Comparison of ENCODE assay signal across 12 cellular contexts in the genomic region with DNA sequence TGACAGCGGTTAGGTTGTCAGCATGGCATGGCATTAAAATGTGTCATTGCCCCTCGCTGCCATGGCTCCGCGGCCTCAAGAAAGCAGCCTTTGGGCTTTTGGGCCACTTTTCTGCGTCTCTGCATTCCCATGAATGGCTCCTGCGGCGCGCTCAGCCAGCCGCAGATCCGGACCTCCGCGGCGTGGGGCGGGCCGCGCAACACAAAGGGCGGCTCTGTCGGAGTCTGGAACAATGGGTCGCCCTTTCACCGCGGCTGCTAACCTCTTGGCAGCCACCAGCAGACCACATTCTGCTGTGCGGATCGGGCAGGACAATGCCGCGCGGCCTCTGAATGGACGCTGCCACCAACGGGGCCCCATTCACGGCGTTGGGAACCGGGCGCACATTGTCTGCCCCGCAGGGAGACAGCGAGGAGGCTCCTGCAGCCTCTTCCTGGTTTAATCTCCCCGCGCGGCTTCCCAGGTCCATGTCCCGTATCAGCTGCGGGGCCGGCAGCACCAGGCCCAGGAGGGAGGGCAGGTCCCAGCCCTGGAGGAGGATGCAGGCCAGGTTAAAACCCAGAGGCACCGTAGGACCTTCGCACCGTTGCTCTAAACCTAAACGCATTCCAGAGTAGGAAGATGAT.
DNase-seq lines count a peak whose midpoint lies in the region; ATAC-seq and TF ChIP-seq lines count a peak whose summit lies in the region.
"Had no signal": no experiment of that assay in that cellular context is flagged by ENCODE, and none has a peak within 500 bp of the region (broad histone marks: within the 10 kb centered on the region; RNA-seq: fewer than 3 reads in every experiment).

No MANE protein-coding gene starts in this region.

- H3K9me3 Mint-ChIP-seq in T-helper 2 cell treated with Interferon-gamma antibody and Interleukin-4, amounts not matched to agents 5 μg/mL and 100 μg/mL, for 36 hours = no peaks in the 10 kb centered on the region

- WGBS in spleen, 5 donors = 89 to 93% (median 90%) methylated on average over 27 to 44 of the region's 44 CpGs

- no peaks in the 10 kb centered on the region for H3K4me1 Mint-ChIP-seq in T-helper 2 cell treated with Interferon-gamma antibody and Interleukin-4, amounts not matched to agents 5 μg/mL and 100 μg/mL, for 36 hours (ENCODE audit: low read depth)

- peaks cover 9% of the 10 kb centered on the region for H3K36me3 Mint-ChIP-seq in T-helper 2 cell treated with Interferon-gamma antibody and Interleukin-4, amounts not matched to agents 5 μg/mL and 100 μg/mL, for 36 hours (ENCODE audit: low read depth)

- no peak for ATAC-seq in lower lobe of right lung

- H3K4me3 ChIP-seq in lower lobe of right lung = no peak overlapping the region
- no peak overlapping the region for H3K4me3 ChIP-seq in spleen
- H3K4me3 ChIP-seq: prostate gland had no signal

- H3K27me3 ChIP-seq in lower lobe of right lung (ENCODE audit: low read depth) (no peaks in the 10 kb centered on the region), spleen (replicated peaks in 1 of 7) (no peaks in the 10 kb centered on the region)

- peaks cover 38% of the 10 kb centered on the region for H3K36me3 ChIP-seq in lower lobe of right lung
- H3K36me3 ChIP-seq in spleen = peaks cover 0 to 80% (median 36%) of the 10 kb centered on the region in 6 donors
- H3K36me3 ChIP-seq: prostate gland had no signal

- H3K4me1 ChIP-seq in lower lobe of right lung (no peaks in the 10 kb centered on the region), spleen (peaks cover 0 to 3% (median 0%) of the 10 kb centered on the region in 6 donors)
- H3K4me1 ChIP-seq: prostate gland had no signal

- H3K27ac ChIP-seq in lower lobe of right lung (no peak overlapping the region), spleen (no peak overlapping the region)
- H3K27ac ChIP-seq: prostate gland had no signal

- DNase-seq in amygdala (lab: John Stamatoyannopoulos, UW) (peak; percentile 53 to 96 (median 83)), foreskin melanocyte (peak; percentile 6), lower lobe of right lung (peak; percentile 41), spleen (peak; percentile 63), NCI-H510A treated with DMSO at 0.1 percent for 48 hours (lab: John Stamatoyannopoulos, UW) (no peak)
- no peak for DNase-seq in stimulated activated CD4-positive, alpha-beta T cell treated with anti-CD3 and anti-CD28 coated beads, Interleukin-15, amount 100 ng/mL, for 24 hours
- no peak for DNase-seq in stimulated activated CD4-positive, alpha-beta T cell treated with anti-CD3 and anti-CD28 coated beads, Interleukin-1b, Interleukin-23, amount 100 ng/mL, for 48 hours
- DNase-seq in T-helper 2 cell treated with Interferon-gamma antibody and Interleukin-4, amounts not matched to agents 5 μg/mL and 100 μg/mL, for 36 hours (ENCODE audit: low spot score) = no peak
- DNase-seq: activated CD4-positive, alpha-beta T cell treated with anti-CD3 and anti-CD28 coated beads, Interleukin-2, amount 50 U/mL, for 4 hours; activated gamma-delta T cell; T-helper 2 cell had no signal

- TF ChIP-seq POLR2A in spleen (IDR thresholded peaks at IDR 0.05) = no peak

- H3K27ac Mint-ChIP-seq in T-helper 2 cell treated with Interferon-gamma antibody and Interleukin-4, amounts not matched to agents 5 μg/mL and 100 μg/mL, for 36 hours = no peak overlapping the region

- no peaks in the 10 kb centered on the region for H3K27me3 Mint-ChIP-seq in T-helper 2 cell treated with Interferon-gamma antibody and Interleukin-4, amounts not matched to agents 5 μg/mL and 100 μg/mL, for 36 hours (ENCODE audit: low read depth)

- H3K9me3 ChIP-seq in lower lobe of right lung (no peaks in the 10 kb centered on the region), spleen (peaks cover 0 to 5% (median 0%) of the 10 kb centered on the region in 8 donors)
- H3K9me3 ChIP-seq: prostate gland had no signal

- intact Hi-C loops in lower lobe of right lung (cut with DNase I) = no loop called here
- intact Hi-C loops in spleen (cut with DNase I; ENCODE audit: low total_unique reads) = no loop called here

- TF ChIP-seq CTCF in lower lobe of right lung (IDR thresholded peaks at IDR 0.05) = no peak
- TF ChIP-seq CTCF in spleen (IDR thresholded peaks at IDR 0.05 in 8 of 11, conservative IDR thresholded peaks at IDR 0.05 in 3 of 11) = no peak

- no peak overlapping the region for H3K4me3 Mint-ChIP-seq in T-helper 2 cell treated with Interferon-gamma antibody and Interleukin-4, amounts not matched to agents 5 μg/mL and 100 μg/mL, for 36 hours

Comparison
In these comparisons a context has a peak if more than half of its experiments do, and no peak if none do; other contexts are left out.
1. DNase-seq: peak in amygdala (56 of 56), foreskin melanocyte (single experiment), lower lobe of right lung (single experiment) and spleen (single experiment); none in stimulated activated CD4-positive, alpha-beta T cell treated with anti-CD3 and anti-CD28 coated beads, Interleukin-15, amount 100 ng/mL, for 24 hours (single experiment), stimulated activated CD4-positive, alpha-beta T cell treated with anti-CD3 and anti-CD28 coated beads, Interleukin-1b, Interleukin-23, amount 100 ng/mL, for 48 hours (single experiment), NCI-H510A treated with DMSO at 0.1 percent for 48 hours (single experiment) and T-helper 2 cell treated with Interferon-gamma antibody and Interleukin-4, amounts not matched to agents 5 μg/mL and 100 μg/mL, for 36 hours (single experiment).